ENCODE assay signal across 1 cellular context in genomic region chr10:71143170-71143569, GRCh38.
TF ChIP-seq lines count a peak whose summit lies in the region.

No MANE protein-coding gene starts in this region.

TF ChIP-seq in HepG2, 621 proteins besides CTCF, POLR2A, EP300 and RAD21 (continued from another document):
- no peak for TF ChIP-seq FOXP4 (CRISPR knock-in tag; IDR thresholded peaks at IDR 0.05)
- no peak for TF ChIP-seq RNF219 (CRISPR knock-in tag; IDR thresholded peaks at IDR 0.05)
- no peak for TF ChIP-seq KDM5A (IDR thresholded peaks at IDR 0.05; ENCODE audit: borderline replicate concordance, low read length)
- TF ChIP-seq BCL6 (CRISPR knock-in tag; IDR thresholded peaks at IDR 0.05), result no peak
- TF ChIP-seq STAT5B (CRISPR knock-in tag; IDR thresholded peaks at IDR 0.05), result no peak
- no peak for TF ChIP-seq ELF1 (CRISPR knock-in tag; IDR thresholded peaks at IDR 0.05)
TF ChIP-seq in HepG2: peak in this region for 0.
